Comparison of ENCODE assay signal across 19 cellular contexts in genomic region chr12:132325733-132326130, GRCh38. TPM values are rescaled to one million over a fixed set of nuclear protein-coding genes. Genes with fewer than 3 reads are reported as not detected.
DNase-seq lines count a peak whose midpoint lies in the region; ATAC-seq and TF ChIP-seq lines count a peak whose summit lies in the region.
"Had no signal": no experiment of that assay in that cellular context is flagged by ENCODE, and none has a peak within 500 bp of the region (broad histone marks: within the 10 kb centered on the region; RNA-seq: fewer than 3 reads in every experiment).

No MANE protein-coding gene starts in this region.

- no peak overlapping the region for H2BK5ac ChIP-seq in neuronal stem cell (ENCODE audit: low read length)

- WGBS in neuronal stem cell (ENCODE audit: extremely low coverage in 2 of 2, insufficient read length in 2 of 2, insufficient replicate concordance in 1 of 2), 2 donors = no CpG with 5 or more reads among the region's 15 CpGs

- no peak overlapping the region for H3K27ac ChIP-seq in left ventricle myocardium inferior (replicated peaks)
- no peak overlapping the region for H3K27ac ChIP-seq in neuronal stem cell (replicated peaks; ENCODE audit: low read length)
- H3K27ac ChIP-seq: 22Rv1, GM23248 had no signal

- H3K9me3 ChIP-seq in left ventricle myocardium inferior (replicated peaks) (no peaks in the 10 kb centered on the region), neuronal stem cell (replicated peaks in 1 of 2; ENCODE audit: control insufficient read depth in 2 of 2, insufficient read depth in 1 of 2, low read depth in 1 of 2, low read length in 2 of 2) (peaks cover 0 to 4% of the 10 kb centered on the region in 2 donors), Caco-2 (no peaks in the 10 kb centered on the region)

- H4K91ac ChIP-seq in neuronal stem cell (ENCODE audit: low read depth, low read length, poor library complexity) = no peak overlapping the region

- H3K36me3 Mint-ChIP-seq in Caco-2 (ENCODE audit: insufficient read depth, unreplicated experiment) = no peaks in the 10 kb centered on the region
- H3K36me3 Mint-ChIP-seq: CD4-positive, alpha-beta memory T cell had no signal

- no peaks in the 10 kb centered on the region for H3K4me1 Mint-ChIP-seq in Caco-2 (ENCODE audit: low read depth, unreplicated experiment)
- H3K4me1 Mint-ChIP-seq: B cell had no signal

- POLR2A ChIA-PET in Caco-2 (lab: Charles Lee) = no interaction called here

- H2AK5ac ChIP-seq in neuronal stem cell (ENCODE audit: low read depth, low read length) = no peak overlapping the region

- no peak overlapping the region for H3K9ac ChIP-seq in neuronal stem cell (ENCODE audit: low read depth, low read length, poor library complexity)
- H3K9ac ChIP-seq: GM23248 had no signal

- H3K4me1 ChIP-seq in left ventricle myocardium inferior (peaks cover 18% of the 10 kb centered on the region), neuronal stem cell (ENCODE audit: control insufficient read depth in 2 of 2, insufficient read depth in 1 of 2, low read depth in 1 of 2, low read length in 2 of 2) (peaks cover 0 to 4% of the 10 kb centered on the region in 2 donors), Caco-2 (no peaks in the 10 kb centered on the region)

- H3K4me3 ChIP-seq in left ventricle myocardium inferior (no peak overlapping the region), neuronal stem cell (ENCODE audit: low read length in 2 of 2) (no peak overlapping the region), Caco-2 (ENCODE audit: low read depth, low read length) (no peak overlapping the region)
- H3K4me3 ChIP-seq: GM12878, GM23248 had no signal

- CTCF ChIA-PET in Caco-2 (lab: Charles Lee) = no interaction called here

- H2BK12ac ChIP-seq in neuronal stem cell (ENCODE audit: low read length) = no peak overlapping the region

- no peak overlapping the region for H2AFZ ChIP-seq in neuronal stem cell (ENCODE audit: low read length)
- H2AFZ ChIP-seq: GM23248 had no signal

- peak; percentile 21 for DNase-seq in Right ventricle myocardium inferior (ENCODE audit: missing footprints)
- no peak for DNase-seq in left ventricle myocardium inferior
- DNase-seq in G401 (ENCODE audit: low spot score) = peak; percentile 30
- no peak for DNase-seq in neuronal stem cell (ENCODE audit: low spot score)
- DNase-seq in MV-4-11 (lab: John Stamatoyannopoulos, UW) = no peak
- no peak for DNase-seq in Caco-2
- DNase-seq: C1 segment of cervical spinal cord; CD4-positive, alpha-beta memory T cell; COR-L47; DMS153; DND-41; GDM1; GM23248; H7; HCEC 1CT had no signal

- H3K14ac ChIP-seq in neuronal stem cell (ENCODE audit: low read length) = peak overlapping the region; percentile 42

- H3K18ac ChIP-seq in neuronal stem cell (ENCODE audit: low read length) = no peak overlapping the region

- H3K23ac ChIP-seq in neuronal stem cell (ENCODE audit: low read depth, low read length, poor library complexity) = peak overlapping the region; percentile 75

- H4K8ac ChIP-seq in neuronal stem cell (ENCODE audit: low read depth, low read length) = no peak overlapping the region

- H3K4ac ChIP-seq in neuronal stem cell (ENCODE audit: low read length) = no peak overlapping the region

- in situ Hi-C loops in G401 (cut with HindIII; ENCODE audit: low sequenced_read_pairs) = no loop called here

- ATAC-seq in Right ventricle myocardium inferior = no peak
- ATAC-seq: GM12878 had no signal

- TF ChIP-seq CTCF in left ventricle myocardium inferior (IDR thresholded peaks at IDR 0.05; ENCODE audit: borderline replicate concordance) (no peak), Caco-2 (IDR thresholded peaks at IDR 0.05; ENCODE audit: insufficient read depth in 1 of 2, low read depth in 1 of 2, low read length in 1 of 2, severe bottlenecking in 1 of 2, unreplicated experiment in 1 of 2) (no peak)

- H3K79me1 ChIP-seq in neuronal stem cell (ENCODE audit: low read depth, low read length) = peaks cover 4% of the 10 kb centered on the region

- H3K4me2 ChIP-seq in neuronal stem cell (ENCODE audit: insufficient read depth, low read length, poor library complexity, severe bottlenecking) = no peak overlapping the region

- H3K27ac Mint-ChIP-seq in Caco-2 (ENCODE audit: unreplicated experiment) = no peak overlapping the region
- H3K27ac Mint-ChIP-seq: B cell had no signal

- H2BK15ac ChIP-seq in neuronal stem cell (ENCODE audit: low read length) = no peak overlapping the region

- H3K27me3 ChIP-seq in left ventricle myocardium inferior (ENCODE audit: low read depth) (peaks cover 100% of the 10 kb centered on the region), neuronal stem cell (ENCODE audit: control insufficient read depth in 3 of 3, insufficient read depth in 3 of 3, low read depth in 1 of 3, low read length in 3 of 3) (peaks cover 11 to 82% (median 42%) of the 10 kb centered on the region in 3 experiments), Caco-2 (replicated peaks; ENCODE audit: control insufficient read depth, insufficient read depth, low read length) (peaks cover 3% of the 10 kb centered on the region)

- H3K36me3 ChIP-seq in left ventricle myocardium inferior (no peaks in the 10 kb centered on the region), neuronal stem cell (replicated peaks in 1 of 2; ENCODE audit: control insufficient read depth in 2 of 2, insufficient read depth in 2 of 2, low read length in 2 of 2) (no peaks in the 10 kb centered on the region), Caco-2 (ENCODE audit: control insufficient read depth, insufficient read depth, low read length) (no peaks in the 10 kb centered on the region)

- H3K27me3 Mint-ChIP-seq in Caco-2 (ENCODE audit: insufficient read depth, unreplicated experiment) = peaks cover 18% of the 10 kb centered on the region

- intact Hi-C loops in Right ventricle myocardium inferior (cut with DNase I) (no loop called here), left ventricle myocardium inferior (cut with micrococcal nuclease) (no loop called here), Caco-2 (cut with micrococcal nuclease; ENCODE audit: unreplicated experiment) (no loop called here)

- no peak overlapping the region for H2BK120ac ChIP-seq in neuronal stem cell (ENCODE audit: low read depth, low read length)

- BruUV-seq in Caco-2 (replicated peaks; lab: Mats Ljungman, UMichigan) = no TSS peak

- H3K9me3 Mint-ChIP-seq in Caco-2 (ENCODE audit: unreplicated experiment) = peaks cover 5% of the 10 kb centered on the region

- no peak overlapping the region for H3K4me3 Mint-ChIP-seq in Caco-2 (ENCODE audit: unreplicated experiment)
- H3K4me3 Mint-ChIP-seq: B cell; CD4-positive, alpha-beta memory T cell had no signal

RNA-seq across cellular contexts. Expression of gene GALNT9, which starts 3.7 kb away (rescaled TPM):
- total RNA-seq in Right ventricle myocardium inferior (not detected), left ventricle myocardium inferior (not detected), Caco-2 (2022) (0.21 and 0.45 TPM in 2 replicates)
- 0.10 TPM in 1 of 2 replicates, not detected in the other for total RNA-seq in G401 (2014; rRNA removed; shearing (Covaris generic))
- polyA plus RNA-seq in neuronal stem cell (2013, experiment 1 of 2) = 0.13 TPM
- 0.14 TPM for polyA plus RNA-seq in neuronal stem cell (2013, experiment 2 of 2)
- total RNA-seq: CD4-positive, alpha-beta memory T cell; GM12878 had no signal
- polyA plus RNA-seq: AG04450 had no signal

Comparison
In these comparisons a context has a peak if more than half of its experiments do, and no peak if none do; other contexts are left out.
1. DNase-seq: peak in Right ventricle myocardium inferior (single experiment) and G401 (single experiment); none in left ventricle myocardium inferior (single experiment), neuronal stem cell (single experiment), MV-4-11 (single experiment) and Caco-2 (0 of 2).